20 cellular contexts compared by ENCODE assay signal in the genomic region with DNA sequence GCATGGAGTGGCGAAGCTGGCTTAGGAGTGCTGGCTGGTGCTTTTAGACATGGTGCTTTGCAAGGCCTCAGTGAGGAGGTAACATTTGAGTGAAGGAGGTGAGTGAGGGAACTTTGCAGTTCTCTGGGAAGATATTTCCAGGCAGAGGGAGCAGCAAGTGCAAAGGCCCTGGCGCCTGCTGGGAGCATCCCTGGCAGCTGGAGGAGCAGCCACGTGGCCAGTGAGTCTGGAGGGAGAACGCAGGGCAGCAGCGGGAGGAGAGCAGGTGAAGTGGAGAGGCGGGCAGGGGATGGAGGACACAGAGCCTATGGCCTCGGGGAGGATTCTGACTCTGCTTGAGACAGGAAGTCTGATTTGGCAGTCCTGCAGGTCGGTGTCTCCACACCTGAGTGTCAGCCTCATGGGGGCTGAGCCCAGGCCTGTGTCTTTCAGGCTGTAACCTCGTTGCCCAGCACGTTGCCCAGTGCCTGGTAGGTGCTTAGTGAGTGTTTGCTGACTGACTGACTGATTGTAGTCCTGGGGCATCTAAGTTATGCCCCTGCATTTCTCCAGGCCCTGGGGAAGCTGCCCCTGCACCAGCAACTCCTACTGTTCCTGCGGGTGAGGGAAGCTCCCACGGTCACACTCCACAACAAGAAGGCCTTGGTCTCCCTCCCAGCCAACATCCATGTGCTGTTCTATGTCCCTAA. TPM values are rescaled to one million over a fixed set of nuclear protein-coding genes. Genes with fewer than 3 reads are reported as not detected.
A peak's percentile ranks its signal among the peaks of the same experiment; 100 is the strongest.
DNase-seq lines count a peak whose midpoint lies in the region; ATAC-seq, FAIRE-seq and TF ChIP-seq lines count a peak whose summit lies in the region.
"Had no signal": no experiment of that assay in that cellular context is flagged by ENCODE, and none has a peak within 500 bp of the region (broad histone marks: within the 10 kb centered on the region; RNA-seq: fewer than 3 reads in every experiment).

No MANE protein-coding gene starts in this region.

- intact Hi-C loops in activated CD8-positive, alpha-beta T cell treated with anti-CD3 and anti-CD28 coated beads for 36 hours (cut with micrococcal nuclease) = no loop called here
- intact Hi-C loops in naive thymus-derived CD4-positive, alpha-beta T cell (cut with micrococcal nuclease) = no loop called here
- intact Hi-C loops in spleen (cut with DNase I; ENCODE audit: low total_unique reads) = no loop called here

- no peaks in the 10 kb centered on the region for H3K27me3 Mint-ChIP-seq in activated CD8-positive, alpha-beta T cell treated with anti-CD3 and anti-CD28 coated beads, Interleukin-2, amount 10 ng/mL, durations not matched to agents 7 days and 5 days (ENCODE audit: low read depth)
- H3K27me3 Mint-ChIP-seq in activated CD8-positive, alpha-beta T cell treated with anti-CD3 and anti-CD28 coated beads for 36 hours = no peaks in the 10 kb centered on the region
- no peaks in the 10 kb centered on the region for H3K27me3 Mint-ChIP-seq in naive thymus-derived CD4-positive, alpha-beta T cell

- ATAC-seq in activated CD8-positive, alpha-beta T cell treated with anti-CD3 and anti-CD28 coated beads, Interleukin-2, amount 10 ng/mL, durations not matched to agents 7 days and 5 days = no peak
- ATAC-seq in activated CD8-positive, alpha-beta T cell treated with anti-CD3 and anti-CD28 coated beads for 36 hours = no peak
- ATAC-seq in naive thymus-derived CD4-positive, alpha-beta T cell = no peak
- no peak for ATAC-seq in GM19328 (IDR thresholded peaks at IDR 0.05; ENCODE audit: unreplicated experiment)
- ATAC-seq: HCT116 had no signal

- no peak for TF ChIP-seq POLR2A in spleen (IDR thresholded peaks at IDR 0.05)

- no peaks in the 10 kb centered on the region for H3K4me1 ChIP-seq in HEK293 (ENCODE audit: control insufficient read depth, insufficient read depth, low read length)
- peaks cover 0 to 5% of the 10 kb centered on the region in 2 donors for H3K4me1 ChIP-seq in naive thymus-derived CD4-positive, alpha-beta T cell (ENCODE audit: control insufficient read depth in 2 of 2, insufficient read depth in 2 of 2, low read length in 2 of 2)
- no peaks in the 10 kb centered on the region for H3K4me1 ChIP-seq in spleen
- H3K4me1 ChIP-seq: Caco-2 had no signal

- no peaks in the 10 kb centered on the region for H3K36me3 Mint-ChIP-seq in activated CD8-positive, alpha-beta T cell treated with anti-CD3 and anti-CD28 coated beads, Interleukin-2, amount 10 ng/mL, durations not matched to agents 7 days and 5 days (ENCODE audit: low read depth)
- H3K36me3 Mint-ChIP-seq in activated CD8-positive, alpha-beta T cell treated with anti-CD3 and anti-CD28 coated beads for 36 hours (ENCODE audit: low read depth) = no peaks in the 10 kb centered on the region
- H3K36me3 Mint-ChIP-seq in naive thymus-derived CD4-positive, alpha-beta T cell = no peaks in the 10 kb centered on the region

- POLR2A ChIA-PET in activated CD8-positive, alpha-beta T cell treated with anti-CD3 and anti-CD28 coated beads, Interleukin-2, amount 10 ng/mL, durations not matched to agents 7 days and 5 days (lab: Charles Lee) = interaction anchor here (0.5 kb wide), 1 partner anchor 123 kb away, joined by 3 read pairs; no protein-coding TSS in a partner anchor
- POLR2A ChIA-PET in activated CD8-positive, alpha-beta T cell treated with anti-CD3 and anti-CD28 coated beads for 36 hours (lab: Charles Lee) = no interaction called here
- POLR2A ChIA-PET in HEK293 (lab: Yijun Ruan, JAX) = no interaction called here
- POLR2A ChIA-PET in naive thymus-derived CD4-positive, alpha-beta T cell (lab: Charles Lee) = no interaction called here

- H3K9me3 ChIP-seq in HEK293 (ENCODE audit: control insufficient read depth, insufficient read depth, low read depth, low read length) = no peaks in the 10 kb centered on the region
- no peaks in the 10 kb centered on the region for H3K9me3 ChIP-seq in naive thymus-derived CD4-positive, alpha-beta T cell (ENCODE audit: control insufficient read depth in 2 of 3, low read length in 3 of 3)
- no peaks in the 10 kb centered on the region for H3K9me3 ChIP-seq in spleen
- H3K9me3 ChIP-seq: BLaER1 treated with 17β-estradiol and CSF1 and Interleukin-3, amounts not matched to agents 10 nM and 100 nM; Caco-2 had no signal

- H3K4me3 Mint-ChIP-seq in activated CD8-positive, alpha-beta T cell treated with anti-CD3 and anti-CD28 coated beads, Interleukin-2, amount 10 ng/mL, durations not matched to agents 7 days and 5 days = no peak overlapping the region
- H3K4me3 Mint-ChIP-seq in activated CD8-positive, alpha-beta T cell treated with anti-CD3 and anti-CD28 coated beads for 36 hours = no peak overlapping the region
- peak overlapping the region in 1 of 10 donors; percentile 1 for H3K4me3 Mint-ChIP-seq in naive thymus-derived CD4-positive, alpha-beta T cell

- H3K4me1 Mint-ChIP-seq in activated CD8-positive, alpha-beta T cell treated with anti-CD3 and anti-CD28 coated beads, Interleukin-2, amount 10 ng/mL, durations not matched to agents 7 days and 5 days (ENCODE audit: low read depth) = no peaks in the 10 kb centered on the region
- peaks cover 4% of the 10 kb centered on the region for H3K4me1 Mint-ChIP-seq in activated CD8-positive, alpha-beta T cell treated with anti-CD3 and anti-CD28 coated beads for 36 hours (ENCODE audit: low read depth)
- peaks cover 0 to 26% (median 21%) of the 10 kb centered on the region in 7 donors for H3K4me1 Mint-ChIP-seq in naive thymus-derived CD4-positive, alpha-beta T cell

- no peak for DNase-seq in activated CD8-positive, alpha-beta T cell treated with anti-CD3 and anti-CD28 coated beads, Interleukin-2, amount 10 ng/mL, durations not matched to agents 7 days and 5 days
- no peak for DNase-seq in activated CD8-positive, alpha-beta T cell treated with anti-CD3 and anti-CD28 coated beads for 36 hours
- DNase-seq in naive thymus-derived CD4-positive, alpha-beta T cell = no peak
- DNase-seq in spleen (peak; percentile 47), globus pallidus (ENCODE audit: low spot score) (no peak), D721Med (ENCODE audit: insufficient read length, low spot score) (no peak)
- DNase-seq: Caco-2, DMS153, DMS79, GF-D8, GOT3, H7 had no signal

- WGBS in spleen, 5 donors = 71 to 84% (median 82%) methylated on average over 8 to 12 of the region's 12 CpGs

- H3K27ac ChIP-seq in HEK293 (ENCODE audit: extremely low read depth, low read depth, low read length) = no peak overlapping the region
- H3K27ac ChIP-seq in naive thymus-derived CD4-positive, alpha-beta T cell (ENCODE audit: low read depth, low read length) = no peak overlapping the region
- no peak overlapping the region for H3K27ac ChIP-seq in spleen
- H3K27ac ChIP-seq: 22Rv1 had no signal

- H3K4me3 ChIP-seq in HEK293 (ENCODE audit: low read depth, low read length) = no peak overlapping the region
- H3K4me3 ChIP-seq in naive thymus-derived CD4-positive, alpha-beta T cell (ENCODE audit: low read length) = no peak overlapping the region
- H3K4me3 ChIP-seq in spleen = no peak overlapping the region
- H3K4me3 ChIP-seq: BLaER1 treated with 17β-estradiol and CSF1 and Interleukin-3, amounts not matched to agents 10 nM and 100 nM had no signal

- no peaks in the 10 kb centered on the region for H3K9me3 Mint-ChIP-seq in activated CD8-positive, alpha-beta T cell treated with anti-CD3 and anti-CD28 coated beads, Interleukin-2, amount 10 ng/mL, durations not matched to agents 7 days and 5 days (ENCODE audit: insufficient read depth)
- no peaks in the 10 kb centered on the region for H3K9me3 Mint-ChIP-seq in activated CD8-positive, alpha-beta T cell treated with anti-CD3 and anti-CD28 coated beads for 36 hours
- H3K9me3 Mint-ChIP-seq in naive thymus-derived CD4-positive, alpha-beta T cell = no peaks in the 10 kb centered on the region

- H3K27me3 ChIP-seq in naive thymus-derived CD4-positive, alpha-beta T cell (ENCODE audit: control insufficient read depth in 2 of 2, insufficient read depth in 2 of 2, low read length in 2 of 2) = no peaks in the 10 kb centered on the region
- H3K27me3 ChIP-seq in spleen (replicated peaks in 1 of 7) = no peaks in the 10 kb centered on the region
- H3K27me3 ChIP-seq: BLaER1 treated with 17β-estradiol and CSF1 and Interleukin-3, amounts not matched to agents 10 nM and 100 nM had no signal

- no peak for FAIRE-seq in D721Med (lab: Jason Lieb, UNC)

- no peak for TF ChIP-seq CTCF in activated CD8-positive, alpha-beta T cell treated with anti-CD3 and anti-CD28 coated beads for 36 hours (IDR thresholded peaks at IDR 0.05)
- TF ChIP-seq CTCF in HEK293 (tag by site-specific recombination; IDR thresholded peaks at IDR 0.05) = no peak
- TF ChIP-seq CTCF in spleen (IDR thresholded peaks at IDR 0.05 in 8 of 11, conservative IDR thresholded peaks at IDR 0.05 in 3 of 11) = no peak
- TF ChIP-seq CTCF in D721Med (IDR thresholded peaks at IDR 0.05; ENCODE audit: insufficient read depth, missing control alignments) = no peak

- CTCF ChIA-PET in activated CD8-positive, alpha-beta T cell treated with anti-CD3 and anti-CD28 coated beads, Interleukin-2, amount 10 ng/mL, durations not matched to agents 7 days and 5 days (lab: Charles Lee) = interaction anchor here (1.8 kb wide), 1 partner anchor 12 kb away, joined by 7 read pairs; no protein-coding TSS in a partner anchor
- CTCF ChIA-PET in activated CD8-positive, alpha-beta T cell treated with anti-CD3 and anti-CD28 coated beads for 36 hours (lab: Charles Lee) = interaction anchor here (1.6 kb wide), 1 partner anchor 100 kb away, joined by 3 read pairs; no protein-coding TSS in a partner anchor
- CTCF ChIA-PET in HEK293 (lab: Yijun Ruan, JAX) = interaction anchor here (0.7 to 1.4 kb wide), 2 partner anchors 166 to 168 kb away, joined by 3 to 6 read pairs; no protein-coding TSS in a partner anchor
- CTCF ChIA-PET in naive thymus-derived CD4-positive, alpha-beta T cell (lab: Charles Lee) = no interaction called here

- H3K27ac Mint-ChIP-seq in activated CD8-positive, alpha-beta T cell treated with anti-CD3 and anti-CD28 coated beads, Interleukin-2, amount 10 ng/mL, durations not matched to agents 7 days and 5 days = peak overlapping the region; percentile 60
- no peak overlapping the region for H3K27ac Mint-ChIP-seq in activated CD8-positive, alpha-beta T cell treated with anti-CD3 and anti-CD28 coated beads for 36 hours
- H3K27ac Mint-ChIP-seq in naive thymus-derived CD4-positive, alpha-beta T cell = peak overlapping the region in 6 of 9 donors; percentile 16 to 86 (median 46)

- H3K36me3 ChIP-seq in HEK293 (ENCODE audit: control insufficient read depth in 2 of 2, insufficient read depth in 1 of 2, low read length in 2 of 2) (no peaks in the 10 kb centered on the region), spleen (no peaks in the 10 kb centered on the region)
- no peaks in the 10 kb centered on the region for H3K36me3 ChIP-seq in naive thymus-derived CD4-positive, alpha-beta T cell (ENCODE audit: control insufficient read depth in 2 of 3, insufficient read depth in 3 of 3, low read length in 3 of 3)
- H3K36me3 ChIP-seq: BLaER1 treated with 17β-estradiol and CSF1 and Interleukin-3, amounts not matched to agents 10 nM and 100 nM had no signal

RNA-seq across cellular contexts. Expression of gene BPIFB4, which starts 11.0 kb away (rescaled TPM):
- not detected for total RNA-seq in activated CD8-positive, alpha-beta T cell treated with anti-CD3 and anti-CD28 coated beads, Interleukin-2, amount 10 ng/mL, durations not matched to agents 7 days and 5 days
- not detected for total RNA-seq in activated CD8-positive, alpha-beta T cell treated with anti-CD3 and anti-CD28 coated beads for 36 hours
- total RNA-seq in naive thymus-derived CD4-positive, alpha-beta T cell = not detected
- not detected for polyA plus RNA-seq in naive thymus-derived CD4-positive, alpha-beta T cell
- not detected for total RNA-seq in spleen
- not detected for polyA plus RNA-seq in spleen
- total RNA-seq: A673, Caco-2, Daoy, H7 had no signal
- polyA plus RNA-seq: AG04450 had no signal

RNA-seq across cellular contexts. Expression of gene BPIFB3, which starts 14.7 kb away (rescaled TPM):
- not detected for total RNA-seq in activated CD8-positive, alpha-beta T cell treated with anti-CD3 and anti-CD28 coated beads, Interleukin-2, amount 10 ng/mL, durations not matched to agents 7 days and 5 days
- total RNA-seq in activated CD8-positive, alpha-beta T cell treated with anti-CD3 and anti-CD28 coated beads for 36 hours = not detected
- not detected for total RNA-seq in naive thymus-derived CD4-positive, alpha-beta T cell
- polyA plus RNA-seq in naive thymus-derived CD4-positive, alpha-beta T cell = not detected
- total RNA-seq in spleen = not detected
- polyA plus RNA-seq in spleen = not detected
- total RNA-seq: A673, Caco-2, Daoy, H7 had no signal
- polyA plus RNA-seq: AG04450 had no signal

RNA-seq across cellular contexts. Expression of gene BPIFB6, which starts 36.9 kb away (rescaled TPM):
- total RNA-seq in activated CD8-positive, alpha-beta T cell treated with anti-CD3 and anti-CD28 coated beads, Interleukin-2, amount 10 ng/mL, durations not matched to agents 7 days and 5 days = not detected
- not detected for total RNA-seq in activated CD8-positive, alpha-beta T cell treated with anti-CD3 and anti-CD28 coated beads for 36 hours
- total RNA-seq in naive thymus-derived CD4-positive, alpha-beta T cell = not detected
- polyA plus RNA-seq in naive thymus-derived CD4-positive, alpha-beta T cell = not detected
- not detected for total RNA-seq in spleen
- not detected for polyA plus RNA-seq in spleen
- total RNA-seq: A673, Caco-2, Daoy, H7 had no signal
- polyA plus RNA-seq: AG04450 had no signal
